Comparison of ENCODE assay signal across 10 cellular contexts in the genomic region with DNA sequence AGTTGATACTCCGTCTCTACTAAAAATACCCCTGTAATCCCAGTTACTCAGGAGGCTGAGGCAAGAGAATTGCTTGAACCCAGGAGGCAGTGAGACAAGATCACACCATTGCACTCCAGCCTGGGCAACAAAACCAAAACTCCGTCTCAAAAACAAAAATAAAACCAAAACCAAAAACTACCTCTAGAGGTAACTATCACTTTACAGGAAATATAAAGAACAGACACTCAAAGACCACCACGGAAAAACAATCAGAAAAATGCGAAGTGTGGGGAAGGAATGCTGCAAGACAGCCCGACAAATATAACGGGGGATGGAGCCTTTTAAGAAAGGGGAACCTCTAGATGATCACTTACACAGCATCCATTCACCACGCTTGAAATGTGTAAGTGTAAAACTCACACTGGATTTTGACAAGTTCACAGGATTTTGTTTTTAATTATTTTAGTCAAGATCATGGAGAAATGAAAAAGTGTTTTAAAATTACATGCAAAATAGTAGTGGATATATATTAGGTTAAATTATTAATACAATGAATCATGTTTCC. TPM values are rescaled to one million over a fixed set of nuclear protein-coding genes. Genes with fewer than 3 reads are reported as not detected.
DNase-seq lines count a peak whose midpoint lies in the region; ATAC-seq and TF ChIP-seq lines count a peak whose summit lies in the region.
"Had no signal": no experiment of that assay in that cellular context is flagged by ENCODE, and none has a peak within 500 bp of the region (broad histone marks: within the 10 kb centered on the region; RNA-seq: fewer than 3 reads in every experiment).

No MANE protein-coding gene starts in this region.

- peaks cover 89% of the 10 kb centered on the region for H3K36me3 Mint-ChIP-seq in activated T-cell treated with anti-CD3 and anti-CD28 coated beads, Interleukin-2, amount 50 U/mL, for 24 hours (ENCODE audit: low read depth)
- H3K36me3 Mint-ChIP-seq in endothelial cell (ENCODE audit: low read depth, unreplicated experiment), result no peaks in the 10 kb centered on the region
- peaks cover 32% of the 10 kb centered on the region for H3K36me3 Mint-ChIP-seq in stimulated activated memory B cell treated with anti-CD40 and anti-IgM and Interleukin-4, amounts not matched to agents 10 μg/mL and 1 μg/mL and 100 μg/mL, for 72 hours

- H3K9me3 ChIP-seq in OCI-LY3 (ENCODE audit: insufficient read depth, low read length), result no peaks in the 10 kb centered on the region
- no peaks in the 10 kb centered on the region for H3K9me3 ChIP-seq in heart right ventricle
- no peaks in the 10 kb centered on the region for H3K9me3 ChIP-seq in tibial artery

- peaks cover 52% of the 10 kb centered on the region for H3K4me1 Mint-ChIP-seq in activated T-cell treated with anti-CD3 and anti-CD28 coated beads, Interleukin-2, amount 50 U/mL, for 24 hours (ENCODE audit: low read depth)
- peaks cover 44% of the 10 kb centered on the region for H3K4me1 Mint-ChIP-seq in endothelial cell (ENCODE audit: unreplicated experiment)
- peaks cover 70% of the 10 kb centered on the region for H3K4me1 Mint-ChIP-seq in stimulated activated memory B cell treated with anti-CD40 and anti-IgM and Interleukin-4, amounts not matched to agents 10 μg/mL and 1 μg/mL and 100 μg/mL, for 72 hours

- peaks cover 52% of the 10 kb centered on the region for H3K4me1 ChIP-seq in OCI-LY3 (ENCODE audit: low read length)
- H3K4me1 ChIP-seq in heart right ventricle, result peaks cover 2 to 84% (median 64%) of the 10 kb centered on the region in 9 donors
- H3K4me1 ChIP-seq in tibial artery, result peaks cover 3 to 75% (median 51%) of the 10 kb centered on the region in 4 donors

- no peak overlapping the region for H2AFZ ChIP-seq in OCI-LY3 (ENCODE audit: low read depth, low read length)

- no peak for DNase-seq in activated T-cell treated with anti-CD3 and anti-CD28 coated beads, Interleukin-2, amount 50 U/mL, for 24 hours
- no peak for DNase-seq in activated T-cell treated with anti-CD3 and anti-CD28 coated beads, Interleukin-2, amount 50 U/mL, for 1 hour
- DNase-seq in endothelial cell (ENCODE audit: low spot score), result no peak
- no peak for DNase-seq in heart right ventricle
- DNase-seq in tibial artery, result no peak

- no peaks in the 10 kb centered on the region for H3K9me3 Mint-ChIP-seq in activated T-cell treated with anti-CD3 and anti-CD28 coated beads, Interleukin-2, amount 50 U/mL, for 24 hours
- no peaks in the 10 kb centered on the region for H3K9me3 Mint-ChIP-seq in endothelial cell (ENCODE audit: unreplicated experiment)
- no peaks in the 10 kb centered on the region for H3K9me3 Mint-ChIP-seq in stimulated activated memory B cell treated with anti-CD40 and anti-IgM and Interleukin-4, amounts not matched to agents 10 μg/mL and 1 μg/mL and 100 μg/mL, for 72 hours

- H3K27ac Mint-ChIP-seq in activated T-cell treated with anti-CD3 and anti-CD28 coated beads, Interleukin-2, amount 50 U/mL, for 24 hours, result peak overlapping the region; percentile 96
- peak overlapping the region; percentile 80 for H3K27ac Mint-ChIP-seq in endothelial cell (ENCODE audit: unreplicated experiment)
- peak overlapping the region; percentile 80 for H3K27ac Mint-ChIP-seq in stimulated activated memory B cell treated with anti-CD40 and anti-IgM and Interleukin-4, amounts not matched to agents 10 μg/mL and 1 μg/mL and 100 μg/mL, for 72 hours

- intact Hi-C loops in heart right ventricle (cut with DNase I), result loop anchor here in 1 of 10 donors (5.0 kb wide), 1 partner anchor 1593 kb away; no protein-coding TSS in a partner anchor
- intact Hi-C loops in tibial artery (cut with DNase I; ENCODE audit: low total_unique reads), result no loop called here

- H3K27me3 ChIP-seq in OCI-LY3 (ENCODE audit: low read depth, low read length) (no peaks in the 10 kb centered on the region), heart right ventricle (no peaks in the 10 kb centered on the region), tibial artery (no peaks in the 10 kb centered on the region)

- H3K9ac ChIP-seq in OCI-LY3 (ENCODE audit: low read length), result peak overlapping the region; percentile 57

- peaks cover 30% of the 10 kb centered on the region for H3K36me3 ChIP-seq in OCI-LY3 (replicated peaks; ENCODE audit: low read depth, low read length)
- peaks cover 0 to 39% (median 0%) of the 10 kb centered on the region in 9 donors for H3K36me3 ChIP-seq in heart right ventricle
- peaks cover 0 to 6% (median 0%) of the 10 kb centered on the region in 3 donors for H3K36me3 ChIP-seq in tibial artery

- H4K20me1 ChIP-seq in OCI-LY3 (ENCODE audit: insufficient read depth, low read length), result peaks cover 65% of the 10 kb centered on the region

- no peak for TF ChIP-seq CTCF in OCI-LY3 (IDR thresholded peaks at IDR 0.05; ENCODE audit: low read depth, low read length)
- no peak for TF ChIP-seq CTCF in endothelial cell (IDR thresholded peaks at IDR 0.05; ENCODE audit: unreplicated experiment)
- no peak for TF ChIP-seq CTCF in heart right ventricle (IDR thresholded peaks at IDR 0.05)
- TF ChIP-seq CTCF in tibial artery (IDR thresholded peaks at IDR 0.05), result no peak

- no peaks in the 10 kb centered on the region for H3K27me3 Mint-ChIP-seq in activated T-cell treated with anti-CD3 and anti-CD28 coated beads, Interleukin-2, amount 50 U/mL, for 24 hours
- peaks cover 14% of the 10 kb centered on the region for H3K27me3 Mint-ChIP-seq in endothelial cell (ENCODE audit: unreplicated experiment)
- no peaks in the 10 kb centered on the region for H3K27me3 Mint-ChIP-seq in stimulated activated memory B cell treated with anti-CD40 and anti-IgM and Interleukin-4, amounts not matched to agents 10 μg/mL and 1 μg/mL and 100 μg/mL, for 72 hours

- H3K79me2 ChIP-seq in OCI-LY3 (ENCODE audit: low read length), result peaks cover 95% of the 10 kb centered on the region

- H3K4me3 ChIP-seq in OCI-LY3 (ENCODE audit: low read length) (peak overlapping the region; percentile 99), heart right ventricle (peak overlapping the region in 1 of 10 donors; percentile 93), tibial artery (no peak overlapping the region)

- ATAC-seq in stimulated activated memory B cell treated with anti-CD40 and anti-IgM and Interleukin-4, amounts not matched to agents 10 μg/mL and 1 μg/mL and 100 μg/mL, for 72 hours, result no peak
- no peak for ATAC-seq in GM21619 (IDR thresholded peaks at IDR 0.05; ENCODE audit: unreplicated experiment)
- no peak for ATAC-seq in heart right ventricle

- H3K27ac ChIP-seq in OCI-LY3 (ENCODE audit: low read length) (peak overlapping the region; percentile 34), heart right ventricle (peak overlapping the region in 1 of 10 donors; percentile 98), tibial artery (no peak overlapping the region)

- H3K4me2 ChIP-seq in OCI-LY3 (ENCODE audit: low read length), result peak overlapping the region; percentile 98

- WGBS in heart right ventricle, 2 donors, result 63 to 67% methylated on average over 7 of the region's 7 CpGs

- H3K4me3 Mint-ChIP-seq in activated T-cell treated with anti-CD3 and anti-CD28 coated beads, Interleukin-2, amount 50 U/mL, for 24 hours, result peak overlapping the region; percentile 99
- H3K4me3 Mint-ChIP-seq in endothelial cell (ENCODE audit: unreplicated experiment), result peak overlapping the region; percentile 19
- peak overlapping the region; percentile 83 for H3K4me3 Mint-ChIP-seq in stimulated activated memory B cell treated with anti-CD40 and anti-IgM and Interleukin-4, amounts not matched to agents 10 μg/mL and 1 μg/mL and 100 μg/mL, for 72 hours

RNA-seq across cellular contexts. Expression of gene HNRNPF, which starts 4.2 kb away (rescaled TPM):
- 194 TPM for total RNA-seq in endothelial cell (ENCODE audit: unreplicated experiment)
- total RNA-seq in heart right ventricle, result 100 to 1,000 TPM in 2 of 10 donors, 10 to 100 TPM in 8; 54.7 to 113 (median 75.2) TPM
- polyA plus RNA-seq in heart right ventricle, result 10 to 100 TPM; 26.4 to 77.5 TPM

RNA-seq across cellular contexts. Expression of gene ZNF487, which starts 32.2 kb away (rescaled TPM):
- total RNA-seq in endothelial cell (ENCODE audit: unreplicated experiment) (3.3 TPM), heart right ventricle (1 to 10 TPM; 1.6 to 4.2 (median 2.4) TPM)
- polyA plus RNA-seq in heart right ventricle, result 1 to 10 TPM; 3.3 to 4.3 TPM

RNA-seq across cellular contexts. Expression of gene FXYD4, which starts 33.3 kb away (rescaled TPM):
- total RNA-seq in endothelial cell (ENCODE audit: unreplicated experiment), result not detected
- total RNA-seq in heart right ventricle, result 1 to 10 TPM in 1 of 10 donors, under 1 TPM in 1, not detected in 8; 0.42 to 1.5 TPM
- not detected for polyA plus RNA-seq in heart right ventricle
- total RNA-seq: kidney epithelial cell, SK-MEL-5 had no signal

Comparison
In these comparisons a context has a peak if more than half of its experiments do, and no peak if none do; other contexts are left out.
1. H3K4me3 Mint-ChIP-seq: peak in every context shown above with its lines; median percentile 99 in activated T-cell treated with anti-CD3 and anti-CD28 coated beads, Interleukin-2, amount 50 U/mL, for 24 hours; 83 in stimulated activated memory B cell treated with anti-CD40 and anti-IgM and Interleukin-4, amounts not matched to agents 10 μg/mL and 1 μg/mL and 100 μg/mL, for 72 hours; 19 in endothelial cell.